Comparison of ENCODE assay signal across 8 cellular contexts in the genomic region with DNA sequence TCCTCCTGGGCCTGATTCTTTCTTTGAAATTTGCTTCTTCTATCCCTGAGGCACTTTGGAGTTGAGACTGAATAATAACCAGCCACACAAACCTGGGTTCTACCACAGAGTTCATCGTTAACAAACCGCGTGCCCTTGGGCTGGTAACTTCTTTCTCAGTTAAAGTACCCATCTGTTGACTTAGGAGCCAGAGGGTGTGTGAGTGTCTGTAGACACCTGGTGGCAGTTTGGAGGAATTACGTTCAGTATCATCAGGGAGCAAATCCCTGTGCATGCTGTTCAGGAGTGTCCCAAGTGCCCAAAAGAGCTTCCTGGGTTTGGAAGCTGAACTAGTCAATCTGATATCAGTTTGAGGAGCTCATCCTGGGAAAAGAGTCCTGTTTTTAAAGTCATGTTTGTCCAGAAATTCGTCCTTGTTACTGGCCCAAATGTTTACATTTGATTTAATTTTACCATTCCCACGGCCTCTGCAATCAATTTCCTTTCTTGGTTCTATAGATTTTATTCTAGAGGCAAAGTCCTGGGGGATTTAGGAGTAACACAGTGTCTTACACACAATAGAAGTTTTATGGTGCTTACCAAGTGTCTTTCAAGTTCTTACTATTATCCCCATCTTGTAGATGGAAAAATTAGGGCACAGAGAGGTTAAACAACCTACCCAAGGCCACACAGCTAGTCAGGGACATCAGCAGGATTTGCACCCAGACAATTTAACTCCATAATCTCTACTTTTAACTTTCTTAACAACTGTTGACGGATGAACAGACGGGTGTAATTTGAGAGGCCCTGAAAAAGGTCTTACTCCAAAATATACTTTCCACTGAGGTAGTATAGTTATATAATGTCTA.
DNase-seq lines count a peak whose midpoint lies in the region; ATAC-seq and TF ChIP-seq lines count a peak whose summit lies in the region.

No MANE protein-coding gene starts in this region.

- DNase-seq in Ammon's horn (ENCODE audit: low spot score) (peak; percentile 64), GM20000 (ENCODE audit: low spot score) (peak; percentile 51), NCI-H146 (lab: John Stamatoyannopoulos, UW) (peak; percentile 12), T-helper 2 cell (peak in 3 of 5 experiments; percentile 10 to 64 (median 22)), cardiac fibroblast (ENCODE audit: low read depth in 2 of 2) (peak; percentile 79 to 82), kidney tubule cell (ENCODE audit: low spot score) (peak; percentile 75)
- peak; percentile 1 to 15 for DNase-seq in stimulated activated CD8-positive, alpha-beta memory T cell treated with anti-CD3 and anti-CD28 coated beads, Interleukin-7, amount 100 ng/mL, for 4 hours (ENCODE audit: low read depth in 2 of 2)

- no peak overlapping the region for H3K4me3 ChIP-seq in cardiac fibroblast (replicated peaks in 1 of 2; ENCODE audit: low read depth in 2 of 2, low read length in 2 of 2)

- ATAC-seq in HG03571 (IDR thresholded peaks at IDR 0.05; ENCODE audit: unreplicated experiment) = no peak

- TF ChIP-seq CTCF in GM20000 (IDR thresholded peaks at IDR 0.05; ENCODE audit: extremely low read depth, missing control alignments) (peak; percentile 53), cardiac fibroblast (IDR thresholded peaks at IDR 0.05; ENCODE audit: low read depth, low read length) (peak; percentile 75)

Comparison
In these comparisons a context has a peak if more than half of its experiments do, and no peak if none do; other contexts are left out.
1. DNase-seq: peak in every context shown above with its lines; median percentile 80 in cardiac fibroblast; 75 in kidney tubule cell; 64 in Ammon's horn; 51 in GM20000; 22 in T-helper 2 cell; 12 in NCI-H146; 8 in stimulated activated CD8-positive, alpha-beta memory T cell treated with anti-CD3 and anti-CD28 coated beads, Interleukin-7, amount 100 ng/mL, for 4 hours.